In genomic region chr10:133307776-133308430, GRCh38 we compare ENCODE assay signal across 8 cellular contexts. TPM values are rescaled to one million over a fixed set of nuclear protein-coding genes. Genes with fewer than 3 reads are reported as not detected.
DNase-seq lines count a peak whose midpoint lies in the region; ATAC-seq and TF ChIP-seq lines count a peak whose summit lies in the region.

No MANE protein-coding gene starts in this region.

- CTCF ChIA-PET in activated CD8-positive, alpha-beta T cell treated with anti-CD3 and anti-CD28 coated beads, Interleukin-2, amount 10 ng/mL, durations not matched to agents 7 days and 5 days (lab: Charles Lee): interaction anchor here (0.7 to 3.7 kb wide), 17 partner anchors 8 to 185 kb away, joined by 3 to 23 read pairs (median 4); no protein-coding TSS in a partner anchor

- peaks cover 14% of the 10 kb centered on the region for H3K4me1 ChIP-seq in endodermal cell (ENCODE audit: control insufficient read depth, insufficient read depth, low read length)
- peaks cover 20 to 27% of the 10 kb centered on the region in 2 donors for H3K4me1 ChIP-seq in mucosa of rectum (ENCODE audit: control insufficient read depth in 2 of 2, insufficient read depth in 2 of 2, low read length in 2 of 2)

- H3K4me3 ChIP-seq in endodermal cell (ENCODE audit: low read length) (peak overlapping the region; percentile 96), mucosa of rectum (ENCODE audit: low read length in 2 of 2) (peak overlapping the region; percentile 83 to 88)

- H3K9me3 Mint-ChIP-seq in activated CD8-positive, alpha-beta T cell treated with anti-CD3 and anti-CD28 coated beads, Interleukin-2, amount 10 ng/mL, durations not matched to agents 7 days and 5 days (ENCODE audit: insufficient read depth): no peaks in the 10 kb centered on the region
- no peaks in the 10 kb centered on the region for H3K9me3 Mint-ChIP-seq in endodermal cell

- H3K36me3 Mint-ChIP-seq in activated CD8-positive, alpha-beta T cell treated with anti-CD3 and anti-CD28 coated beads, Interleukin-2, amount 10 ng/mL, durations not matched to agents 7 days and 5 days (ENCODE audit: low read depth): peaks cover 17% of the 10 kb centered on the region
- H3K36me3 Mint-ChIP-seq in endodermal cell (ENCODE audit: low read depth): peaks cover 29% of the 10 kb centered on the region

- H3K4me1 Mint-ChIP-seq in activated CD8-positive, alpha-beta T cell treated with anti-CD3 and anti-CD28 coated beads, Interleukin-2, amount 10 ng/mL, durations not matched to agents 7 days and 5 days (ENCODE audit: low read depth): peaks cover 19% of the 10 kb centered on the region
- peaks cover 17% of the 10 kb centered on the region for H3K4me1 Mint-ChIP-seq in endodermal cell

- H3K27me3 ChIP-seq in endodermal cell (ENCODE audit: control insufficient read depth, insufficient read depth, low read length, poor library complexity, severe bottlenecking) (no peaks in the 10 kb centered on the region), mucosa of rectum (ENCODE audit: control insufficient read depth in 2 of 2, insufficient read depth in 2 of 2, low read length in 2 of 2) (no peaks in the 10 kb centered on the region)

- H3K36me3 ChIP-seq in endodermal cell (ENCODE audit: control insufficient read depth, insufficient read depth, low read length) (peaks cover 28% of the 10 kb centered on the region), mucosa of rectum (ENCODE audit: control insufficient read depth in 2 of 2, insufficient read depth in 2 of 2, low read length in 2 of 2) (peaks cover 14% of the 10 kb centered on the region in 2 donors)

- peak overlapping the region; percentile 95 for H3K4me3 Mint-ChIP-seq in activated CD8-positive, alpha-beta T cell treated with anti-CD3 and anti-CD28 coated beads, Interleukin-2, amount 10 ng/mL, durations not matched to agents 7 days and 5 days
- peak overlapping the region; percentile 93 for H3K4me3 Mint-ChIP-seq in endodermal cell

- POLR2A ChIA-PET in activated CD8-positive, alpha-beta T cell treated with anti-CD3 and anti-CD28 coated beads, Interleukin-2, amount 10 ng/mL, durations not matched to agents 7 days and 5 days (lab: Charles Lee): interaction anchor here (0.6 to 1.7 kb wide), 4 partner anchors 14 to 456 kb away, joined by 3 to 13 read pairs (median 3); partner anchors contain the start of gene ADAM8

- H3K9ac ChIP-seq in endodermal cell (ENCODE audit: extremely low read depth, low read length, poor library complexity, severe bottlenecking): peak overlapping the region; percentile 87
- peak overlapping the region; percentile 86 to 90 for H3K9ac ChIP-seq in mucosa of rectum (ENCODE audit: low read depth in 1 of 2, low read length in 2 of 2)

- 12 to 13% methylated on average over 22 to 25 of the region's 25 CpGs for WGBS in endodermal cell (ENCODE audit: insufficient coverage in 1 of 2, insufficient read length in 1 of 2), 2 experiments

- H3K27ac ChIP-seq in endodermal cell (ENCODE audit: low read depth, low read length) (peak overlapping the region; percentile 41), mucosa of rectum (ENCODE audit: low read depth in 2 of 2, low read length in 2 of 2) (peak overlapping the region; percentile 96 to 97)

- ATAC-seq in HG03039 (IDR thresholded peaks at IDR 0.05; ENCODE audit: unreplicated experiment): peak; percentile 22
- ATAC-seq in activated CD8-positive, alpha-beta T cell treated with anti-CD3 and anti-CD28 coated beads, Interleukin-2, amount 10 ng/mL, durations not matched to agents 7 days and 5 days: peak; percentile 64

- TF ChIP-seq CTCF in GM13976 (IDR thresholded peaks at IDR 0.05; ENCODE audit: borderline replicate concordance, control extremely low read depth, extremely low read depth, insufficient read depth, missing control alignments) (peak; percentile 72), endodermal cell (conservative IDR thresholded peaks at IDR 0.05) (peak; percentile 81)

- DNase-seq in A172 (ENCODE audit: low spot score) (peak; percentile 50), GM13976 (ENCODE audit: low spot score) (peak; percentile 76), NCI-H510A (lab: John Stamatoyannopoulos, UW) (peak; percentile 72), endodermal cell (peak; percentile 89)
- peak; percentile 95 for DNase-seq in activated CD8-positive, alpha-beta T cell treated with anti-CD3 and anti-CD28 coated beads, Interleukin-2, amount 10 ng/mL, durations not matched to agents 7 days and 5 days
- DNase-seq in stimulated activated CD8-positive, alpha-beta memory T cell treated with anti-CD3 and anti-CD28 coated beads, Interleukin-7, amount 100 ng/mL, for 24 hours (ENCODE audit: low read depth): peak; percentile 68

- peak overlapping the region; percentile 99 for H3K27ac Mint-ChIP-seq in activated CD8-positive, alpha-beta T cell treated with anti-CD3 and anti-CD28 coated beads, Interleukin-2, amount 10 ng/mL, durations not matched to agents 7 days and 5 days
- H3K27ac Mint-ChIP-seq in endodermal cell: peak overlapping the region; percentile 98

- no peaks in the 10 kb centered on the region for H3K27me3 Mint-ChIP-seq in activated CD8-positive, alpha-beta T cell treated with anti-CD3 and anti-CD28 coated beads, Interleukin-2, amount 10 ng/mL, durations not matched to agents 7 days and 5 days (ENCODE audit: low read depth)
- H3K27me3 Mint-ChIP-seq in endodermal cell (ENCODE audit: insufficient read depth): no peaks in the 10 kb centered on the region

- no peaks in the 10 kb centered on the region for H3K9me3 ChIP-seq in endodermal cell (ENCODE audit: control insufficient read depth, low read length)
- no peaks in the 10 kb centered on the region for H3K9me3 ChIP-seq in mucosa of rectum (ENCODE audit: control insufficient read depth in 2 of 2, low read length in 2 of 2)

- in situ Hi-C loops in GM13976 (cut with MboI; ENCODE audit: low sequenced_read_pairs, unreplicated experiment): no loop called here

RNA-seq across cellular contexts. Expression of gene TUBGCP2, which starts 0.8 kb away (rescaled TPM):
- total RNA-seq in A172 (2014; rRNA removed; shearing (Covaris generic)): 29.3 and 35.9 TPM in 2 replicates
- 10 to 100 TPM; 53.5 to 59.0 TPM for total RNA-seq in activated CD8-positive, alpha-beta T cell treated with anti-CD3 and anti-CD28 coated beads, Interleukin-2, amount 10 ng/mL, durations not matched to agents 7 days and 5 days
- total RNA-seq in endodermal cell: 10 to 100 TPM; 52.8 to 63.0 TPM
- polyA plus RNA-seq in endodermal cell (2013, experiment 1 of 2): 51.3 TPM
- polyA plus RNA-seq in endodermal cell (2013, experiment 2 of 2): 46.4 TPM

RNA-seq across cellular contexts. Expression of gene ZNF511, which starts 0.8 kb away (rescaled TPM):
- total RNA-seq in A172 (2014; rRNA removed; shearing (Covaris generic)): 13.4 and 26.6 TPM in 2 replicates
- 10 to 100 TPM; 61.4 to 62.6 TPM for total RNA-seq in activated CD8-positive, alpha-beta T cell treated with anti-CD3 and anti-CD28 coated beads, Interleukin-2, amount 10 ng/mL, durations not matched to agents 7 days and 5 days
- 10 to 100 TPM; 48.1 to 57.6 TPM for total RNA-seq in endodermal cell
- 30.8 TPM for polyA plus RNA-seq in endodermal cell (2013, experiment 1 of 2)
- 30.8 TPM for polyA plus RNA-seq in endodermal cell (2013, experiment 2 of 2)

RNA-seq across cellular contexts. Expression of gene CALY, which starts 28.8 kb away (rescaled TPM):
- not detected in 2 replicates for total RNA-seq in A172 (2014; rRNA removed; shearing (Covaris generic))
- total RNA-seq in activated CD8-positive, alpha-beta T cell treated with anti-CD3 and anti-CD28 coated beads, Interleukin-2, amount 10 ng/mL, durations not matched to agents 7 days and 5 days: not detected
- 1 to 10 TPM in 1 of 2 donors, under 1 TPM in 1; 0.75 to 1.3 TPM for total RNA-seq in endodermal cell
- polyA plus RNA-seq in endodermal cell (2013, experiment 1 of 2): 1.5 TPM
- polyA plus RNA-seq in endodermal cell (2013, experiment 2 of 2): 1.4 TPM

RNA-seq across cellular contexts. Expression of gene ADAM8, which starts 31.2 kb away (rescaled TPM):
- total RNA-seq in A172 (2014; rRNA removed; shearing (Covaris generic)): 0.31 and 0.93 TPM in 2 replicates
- total RNA-seq in activated CD8-positive, alpha-beta T cell treated with anti-CD3 and anti-CD28 coated beads, Interleukin-2, amount 10 ng/mL, durations not matched to agents 7 days and 5 days: 10 to 100 TPM; 69.9 to 75.5 TPM
- total RNA-seq in endodermal cell: 1 to 10 TPM; 3.7 to 5.5 TPM
- 1.7 TPM for polyA plus RNA-seq in endodermal cell (2013, experiment 1 of 2)
- 1.2 TPM for polyA plus RNA-seq in endodermal cell (2013, experiment 2 of 2)

RNA-seq across cellular contexts. Expression of gene PRAP1, which starts 39.3 kb away (rescaled TPM):
- total RNA-seq in A172 (2014; rRNA removed; shearing (Covaris generic)): 0.60 TPM in 1 of 2 replicates, not detected in the other
- not detected for total RNA-seq in activated CD8-positive, alpha-beta T cell treated with anti-CD3 and anti-CD28 coated beads, Interleukin-2, amount 10 ng/mL, durations not matched to agents 7 days and 5 days
- not detected for total RNA-seq in endodermal cell
- not detected for polyA plus RNA-seq in endodermal cell (2013, experiment 1 of 2)
- not detected for polyA plus RNA-seq in endodermal cell (2013, experiment 2 of 2)

Comparison
In these comparisons a context has a peak if more than half of its experiments do, and no peak if none do; other contexts are left out.
1. Peak in every context shown above with its lines: DNase-seq, ATAC-seq, H3K4me3 ChIP-seq and H3K27ac ChIP-seq.